Comparison of ENCODE assay signal across 8 cellular contexts in the genomic region with DNA sequence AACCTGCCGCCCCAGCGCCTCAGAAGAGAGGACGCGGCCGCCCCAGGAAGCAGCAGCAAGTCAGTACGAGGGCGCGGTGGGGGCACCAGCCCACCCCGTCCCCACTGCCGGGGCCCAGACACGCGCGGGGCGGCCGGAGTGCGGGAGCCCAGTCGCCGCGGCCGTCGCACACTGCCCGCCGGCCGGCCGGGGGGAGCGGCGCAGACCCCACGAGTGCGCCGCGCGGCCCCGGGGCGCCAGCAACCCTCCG. TPM values are rescaled to one million over a fixed set of nuclear protein-coding genes. Genes with fewer than 3 reads are reported as not detected.
DNase-seq lines count a peak whose midpoint lies in the region; ATAC-seq and TF ChIP-seq lines count a peak whose summit lies in the region.

No MANE protein-coding gene starts in this region.

- H3K27me3 ChIP-seq in right cardiac atrium (ENCODE audit: control insufficient read depth, insufficient read depth) = no peaks in the 10 kb centered on the region
- peaks cover 43 to 89% (median 55%) of the 10 kb centered on the region in 3 donors for H3K27me3 ChIP-seq in sigmoid colon

- H3K4me1 ChIP-seq in right cardiac atrium (ENCODE audit: control insufficient read depth, insufficient read depth, low read length) (no peaks in the 10 kb centered on the region), sigmoid colon (peaks cover 0 to 37% (median 36%) of the 10 kb centered on the region in 4 donors)

- intact Hi-C loops in right cardiac atrium (cut with DNase I) (no loop called here), sigmoid colon (cut with DNase I) (no loop called here)

- H3K36me3 Mint-ChIP-seq in activated T-helper 17 cell treated with anti-CD3 and anti-CD28 coated beads, Interleukin-2, amount 50 U/mL, for 72 hours (ENCODE audit: low read depth) = no peaks in the 10 kb centered on the region

- H3K4me1 Mint-ChIP-seq in activated T-helper 17 cell treated with anti-CD3 and anti-CD28 coated beads, Interleukin-2, amount 50 U/mL, for 72 hours = peaks cover 5% of the 10 kb centered on the region

- WGBS in right cardiac atrium = under 1% methylated on average over 35 of the region's 35 CpGs
- WGBS in sigmoid colon, 2 donors = 1% methylated on average over 35 of the region's 35 CpGs

- H3K9me3 ChIP-seq in right cardiac atrium (ENCODE audit: control insufficient read depth, low read length) = no peaks in the 10 kb centered on the region
- no peaks in the 10 kb centered on the region for H3K9me3 ChIP-seq in sigmoid colon

- H3K4me3 Mint-ChIP-seq in activated T-helper 17 cell treated with anti-CD3 and anti-CD28 coated beads, Interleukin-2, amount 50 U/mL, for 72 hours = peak overlapping the region; percentile 67

- ATAC-seq in activated T-helper 17 cell treated with anti-CD3 and anti-CD28 coated beads, Interleukin-2, amount 50 U/mL, for 72 hours (replicated peaks) = no peak
- ATAC-seq in right cardiac atrium = no peak
- no peak for ATAC-seq in GM18870 (IDR thresholded peaks at IDR 0.05; ENCODE audit: unreplicated experiment)
- ATAC-seq in HG03159 (IDR thresholded peaks at IDR 0.05; ENCODE audit: unreplicated experiment) = no peak
- no peak for ATAC-seq in HG03342 (IDR thresholded peaks at IDR 0.05; ENCODE audit: unreplicated experiment)

- H3K36me3 ChIP-seq in sigmoid colon = no peaks in the 10 kb centered on the region

- TF ChIP-seq CTCF in GM12865 (IDR thresholded peaks at IDR 0.05; ENCODE audit: insufficient read depth, low read depth, low read length, missing control alignments) = no peak
- TF ChIP-seq CTCF in sigmoid colon (IDR thresholded peaks at IDR 0.05) = no peak

- H3K4me3 ChIP-seq in GM12865 (ENCODE audit: low read depth, low read length) (peak overlapping the region; percentile 60), right cardiac atrium (ENCODE audit: low read length) (peak overlapping the region; percentile 77), sigmoid colon (peak overlapping the region; percentile 32 to 58 (median 46))

- no peak overlapping the region for H3K27ac Mint-ChIP-seq in activated T-helper 17 cell treated with anti-CD3 and anti-CD28 coated beads, Interleukin-2, amount 50 U/mL, for 72 hours

- no peaks in the 10 kb centered on the region for H3K9me3 Mint-ChIP-seq in activated T-helper 17 cell treated with anti-CD3 and anti-CD28 coated beads, Interleukin-2, amount 50 U/mL, for 72 hours

- no peak for TF ChIP-seq POLR2A in sigmoid colon (IDR thresholded peaks at IDR 0.05)

- no peak for TF ChIP-seq EP300 in sigmoid colon (IDR thresholded peaks at IDR 0.05)

- DNase-seq in GM12865 (ENCODE audit: low read depth) (no peak), right cardiac atrium (no peak), sigmoid colon (no peak)
- no peak for DNase-seq in NK-92 treated with Interleukin-12 subunit alpha and Interleukin-12 subunit beta, amount 100 ng/mL, for 24 hours (lab: John Stamatoyannopoulos, UW)

- H3K27ac ChIP-seq in right cardiac atrium (ENCODE audit: low read length) = no peak overlapping the region
- no peak overlapping the region for H3K27ac ChIP-seq in sigmoid colon

- H3K27me3 Mint-ChIP-seq in activated T-helper 17 cell treated with anti-CD3 and anti-CD28 coated beads, Interleukin-2, amount 50 U/mL, for 72 hours = peaks cover 59% of the 10 kb centered on the region

RNA-seq across cellular contexts. Expression of a gene that starts 1.0 kb away (rescaled TPM):
- total RNA-seq in activated T-helper 17 cell treated with anti-CD3 and anti-CD28 coated beads, Interleukin-2, amount 50 U/mL, for 72 hours = not detected
- total RNA-seq in right cardiac atrium = not detected
- 0.07 TPM for polyA plus RNA-seq in right cardiac atrium
- under 1 TPM in 3 of 4 donors, not detected in 1; under 0.01 to 0.54 (median 0.36) TPM for total RNA-seq in sigmoid colon
- polyA plus RNA-seq in sigmoid colon = 1 to 10 TPM; 1.6 to 1.8 (median 1.6) TPM
